ENCODE assay signal across 9 cellular contexts in genomic region chr17:7001562-7001961, GRCh38. TPM values are rescaled to one million over a fixed set of nuclear protein-coding genes. Genes with fewer than 3 reads are reported as not detected.
A peak's percentile ranks its signal among the peaks of the same experiment; 100 is the strongest.
DNase-seq lines count a peak whose midpoint lies in the region; ATAC-seq and TF ChIP-seq lines count a peak whose summit lies in the region.
"Had no signal": no experiment of that assay in that cellular context is flagged by ENCODE, and none has a peak within 500 bp of the region (broad histone marks: within the 10 kb centered on the region; RNA-seq: fewer than 3 reads in every experiment).

No MANE protein-coding gene starts in this region.

- H3K4me3 Mint-ChIP-seq in chondrocyte (ENCODE audit: unreplicated experiment) (no peak overlapping the region), progenitor cell of endocrine pancreas (ENCODE audit: low read depth) (no peak overlapping the region)
- H3K4me3 Mint-ChIP-seq: dendritic cell treated with granulocyte-macrophage colony-stimulating factor and Interleukin-4, amounts not matched to agents 40 ng/mL and 50 ng/mL, for 4 days had no signal

- no peak for ATAC-seq in GM19463 (IDR thresholded peaks at IDR 0.05; ENCODE audit: unreplicated experiment)

- H3K27me3 Mint-ChIP-seq in chondrocyte (ENCODE audit: low read depth) (no peaks in the 10 kb centered on the region), progenitor cell of endocrine pancreas (peaks cover 13% of the 10 kb centered on the region)

- in situ Hi-C loops in G401 (cut with HindIII; ENCODE audit: low sequenced_read_pairs), result no loop called here

- H3K36me3 ChIP-seq in GM06990 (ENCODE audit: control insufficient read depth, insufficient read depth, low read length), result peaks cover 19% of the 10 kb centered on the region

- no peaks in the 10 kb centered on the region for H3K9me3 Mint-ChIP-seq in chondrocyte (ENCODE audit: low read depth)
- H3K9me3 Mint-ChIP-seq in progenitor cell of endocrine pancreas (ENCODE audit: low read depth), result no peaks in the 10 kb centered on the region
- H3K9me3 Mint-ChIP-seq: dendritic cell treated with granulocyte-macrophage colony-stimulating factor and Interleukin-4, amounts not matched to agents 40 ng/mL and 50 ng/mL, for 4 days had no signal

- DNase-seq in GM06990 (ENCODE audit: extremely low read depth, insufficient read length) (peak; percentile 59), RPMI8226 (peak; percentile 40), chondrocyte (ENCODE audit: low spot score) (no peak), progenitor cell of endocrine pancreas (ENCODE audit: low spot score, unreplicated experiment) (no peak), NK-92 (lab: John Stamatoyannopoulos, UW; ENCODE audit: unreplicated experiment) (no peak), NCI-H1105 treated with DMSO at 0.1 percent for 48 hours (lab: John Stamatoyannopoulos, UW) (no peak), G401 (ENCODE audit: low spot score) (no peak)

- H3K27me3 ChIP-seq in GM06990 (replicated peaks; ENCODE audit: control insufficient read depth, insufficient read depth, low read length), result no peaks in the 10 kb centered on the region

- H3K36me3 Mint-ChIP-seq in chondrocyte (ENCODE audit: low read depth), result peaks cover 32% of the 10 kb centered on the region
- peaks cover 22% of the 10 kb centered on the region for H3K36me3 Mint-ChIP-seq in progenitor cell of endocrine pancreas (ENCODE audit: insufficient read depth)

- H3K4me3 ChIP-seq in GM06990 (replicated peaks; ENCODE audit: low read depth, low read length), result no peak overlapping the region

- H3K27ac Mint-ChIP-seq in chondrocyte (ENCODE audit: unreplicated experiment) (no peak overlapping the region), progenitor cell of endocrine pancreas (no peak overlapping the region)
- H3K27ac Mint-ChIP-seq: dendritic cell treated with granulocyte-macrophage colony-stimulating factor and Interleukin-4, amounts not matched to agents 40 ng/mL and 50 ng/mL, for 4 days had no signal

- TF ChIP-seq CTCF in GM06990 (IDR thresholded peaks at IDR 0.05; ENCODE audit: insufficient read depth, low read length, poor library complexity, severe bottlenecking) (peak; percentile 68), chondrocyte (IDR thresholded peaks at IDR 0.05) (peak; percentile 75), progenitor cell of endocrine pancreas (IDR thresholded peaks at IDR 0.05; ENCODE audit: unreplicated experiment) (peak; percentile 63)

- H3K4me1 Mint-ChIP-seq in chondrocyte (ENCODE audit: low read depth) (no peaks in the 10 kb centered on the region), progenitor cell of endocrine pancreas (ENCODE audit: low read depth) (no peaks in the 10 kb centered on the region)

RNA-seq across cellular contexts. Expression of gene ALOX12, which starts 5.7 kb away (rescaled TPM):
- total RNA-seq in chondrocyte (not detected in 3 replicates), progenitor cell of endocrine pancreas (not detected in 2 replicates)
- total RNA-seq in G401 (2014; rRNA removed; shearing (Covaris generic)), result not detected in 2 replicates

RNA-seq across cellular contexts. Expression of gene RNASEK, which starts 10.9 kb away (rescaled TPM):
- 241 to 266 TPM (median 259 TPM) in 3 replicates for total RNA-seq in chondrocyte
- 168 and 178 TPM in 2 replicates for total RNA-seq in progenitor cell of endocrine pancreas
- total RNA-seq in G401 (2014; rRNA removed; shearing (Covaris generic)), result 189 and 195 TPM in 2 replicates

RNA-seq across cellular contexts. Expression of gene BCL6B, which starts 21.3 kb away (rescaled TPM):
- total RNA-seq in chondrocyte (not detected in 3 replicates), progenitor cell of endocrine pancreas (0.09 TPM in 1 of 2 replicates, not detected in the other)
- total RNA-seq in G401 (2014; rRNA removed; shearing (Covaris generic)), result not detected in 2 replicates

RNA-seq across cellular contexts. Expression of gene SLC16A13, which starts 34.3 kb away (rescaled TPM):
- 3.5 to 5.4 TPM (median 4.8 TPM) in 3 replicates for total RNA-seq in chondrocyte
- 19.6 and 20.3 TPM in 2 replicates for total RNA-seq in progenitor cell of endocrine pancreas
- total RNA-seq in G401 (2014; rRNA removed; shearing (Covaris generic)), result 5.3 and 9.8 TPM in 2 replicates

RNA-seq across cellular contexts. Expression of gene SLC16A11, which starts 42.3 kb away (rescaled TPM):
- total RNA-seq in chondrocyte (0.41 to 0.85 TPM (median 0.47 TPM) in 3 replicates), progenitor cell of endocrine pancreas (0.84 and 1.4 TPM in 2 replicates)
- total RNA-seq in G401 (2014; rRNA removed; shearing (Covaris generic)), result not detected in 2 replicates

Comparison
In these comparisons a context has a peak if more than half of its experiments do, and no peak if none do; other contexts are left out.
1. DNase-seq: peak in GM06990 (single experiment) and RPMI8226 (single experiment); none in chondrocyte (single experiment), progenitor cell of endocrine pancreas (single experiment), NK-92 (single experiment), NCI-H1105 treated with DMSO at 0.1 percent for 48 hours (single experiment) and G401 (single experiment).
2. Peak in every context shown above with its lines, with median percentiles within 50 percentile points of each other: CTCF ChIP-seq.